37 cellular contexts compared by ENCODE assay signal in the genomic region with DNA sequence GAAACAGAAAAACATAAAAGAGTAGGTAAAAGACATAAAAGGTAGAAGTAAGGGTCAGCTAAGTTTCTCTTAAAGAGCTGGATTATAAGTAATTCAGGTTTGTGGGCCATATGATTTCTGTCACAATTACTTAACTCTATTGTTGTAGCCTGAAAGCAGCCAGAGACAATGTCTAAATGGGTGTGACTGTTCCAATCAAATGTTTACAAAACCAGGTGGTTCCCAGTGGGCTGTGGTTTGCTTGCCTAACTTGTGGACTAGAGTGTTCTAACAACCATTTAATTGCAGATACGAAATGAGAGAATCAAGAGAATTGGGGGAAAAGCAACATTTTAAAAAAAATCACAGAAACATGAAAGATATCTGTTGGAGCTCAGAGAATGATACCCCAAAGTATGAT. TPM values are rescaled to one million over a fixed set of nuclear protein-coding genes. Genes with fewer than 3 reads are reported as not detected.
"Had no signal": no experiment of that assay in that cellular context is flagged by ENCODE, and none has a peak within 500 bp of the region (broad histone marks: within the 10 kb centered on the region; RNA-seq: fewer than 3 reads in every experiment).

No MANE protein-coding gene starts in this region.

- H3K27ac Mint-ChIP-seq: activated CD4-positive, alpha-beta T cell treated with anti-CD3 and anti-CD28 coated beads for 36 hours; activated CD8-positive, alpha-beta T cell treated with anti-CD3 and anti-CD28 coated beads for 36 hours; activated naive CD8-positive, alpha-beta T cell; activated T-helper 17 cell treated with anti-CD3 and anti-CD28 coated beads, Interleukin-2, amount 50 U/mL, for 72 hours; dendritic cell treated with granulocyte-macrophage colony-stimulating factor and Interleukin-4, amounts not matched to agents 40 ng/mL and 50 ng/mL, for 4 days; endodermal cell had no signal

- H3K36me3 ChIP-seq: brain microvascular endothelial cell, esophagus squamous epithelium, gastroesophageal sphincter had no signal

- H3K36me3 Mint-ChIP-seq: activated naive CD8-positive, alpha-beta T cell had no signal

- H3K9me3 Mint-ChIP-seq: activated CD8-positive, alpha-beta T cell treated with anti-CD3 and anti-CD28 coated beads for 36 hours; activated T-cell treated with anti-CD3 and anti-CD28 coated beads, Interleukin-2, amount 50 U/mL, for 4 hours; central memory CD8-positive, alpha-beta T cell; dendritic cell treated with granulocyte-macrophage colony-stimulating factor and Interleukin-4, amounts not matched to agents 40 ng/mL and 50 ng/mL, for 4 days had no signal

- H3K4me3 ChIP-seq: coronary artery, dorsolateral prefrontal cortex, esophagus squamous epithelium, gastroesophageal sphincter had no signal

- H3K4me1 ChIP-seq: esophagus squamous epithelium, gastroesophageal sphincter had no signal

- DNase-seq: activated CD4-positive, alpha-beta T cell treated with anti-CD3 and anti-CD28 coated beads for 36 hours; activated CD4-positive, alpha-beta T cell treated with anti-CD3 and anti-CD28 coated beads, Interleukin-2, amount 50 U/mL, for 1 hour; activated CD4-positive, alpha-beta T cell treated with anti-CD3 and anti-CD28 coated beads, Interleukin-2, amount 50 U/mL, for 48 hours; activated CD4-positive, CD25-positive, alpha-beta regulatory T cell; activated CD4-positive, CD25-positive, alpha-beta regulatory T cell treated with anti-CD3 and anti-CD28 coated beads, Interleukin-2, amount 50 U/mL, for 72 hours; activated CD8-positive, alpha-beta memory T cell treated with anti-CD3 and anti-CD28 coated beads for 24 hours; activated CD8-positive, alpha-beta T cell treated with anti-CD3 and anti-CD28 coated beads for 36 hours; activated effector memory CD4-positive, alpha-beta T cell treated with Interleukin-2 at 50 U/mL for 16 hours; activated gamma-delta T cell treated with Interleukin-2 at 50 U/mL for 16 hours; activated naive CD4-positive, alpha-beta T cell treated with anti-CD3 and anti-CD28 coated beads, Interleukin-2, amount 50 U/mL, for 16 hours; activated naive CD4-positive, alpha-beta T cell treated with Interleukin-2 at 50 U/mL for 16 hours; activated T-cell treated with anti-CD3 and anti-CD28 coated beads, Interleukin-2, amount 50 U/mL, for 4 hours; amniotic stem cell; anterior cingulate cortex; brain microvascular endothelial cell; dorsolateral prefrontal cortex; effector memory CD4-positive, alpha-beta T cell; endodermal cell; erythroblast; esophagus squamous epithelium; foreskin melanocyte; T-helper 2 cell had no signal

- H3K4me1 Mint-ChIP-seq: activated CD4-positive, alpha-beta T cell treated with anti-CD3 and anti-CD28 coated beads for 36 hours; activated T-helper 17 cell treated with anti-CD3 and anti-CD28 coated beads, Interleukin-2, amount 50 U/mL, for 72 hours; central memory CD8-positive, alpha-beta T cell had no signal

- H3K27me3 ChIP-seq: brain microvascular endothelial cell, esophagus squamous epithelium had no signal

- H3K9me3 ChIP-seq: esophagus squamous epithelium, gastroesophageal sphincter had no signal

- H3K27ac ChIP-seq: brain microvascular endothelial cell, coronary artery, dorsolateral prefrontal cortex, esophagus squamous epithelium, gastroesophageal sphincter had no signal

- H3K4me3 Mint-ChIP-seq: activated CD4-positive, alpha-beta T cell treated with anti-CD3 and anti-CD28 coated beads for 36 hours; activated CD8-positive, alpha-beta T cell treated with anti-CD3 and anti-CD28 coated beads for 36 hours; activated naive CD8-positive, alpha-beta T cell; activated T-cell treated with anti-CD3 and anti-CD28 coated beads, Interleukin-2, amount 50 U/mL, for 4 hours; activated T-helper 17 cell treated with anti-CD3 and anti-CD28 coated beads, Interleukin-2, amount 50 U/mL, for 72 hours; central memory CD8-positive, alpha-beta T cell; dendritic cell treated with granulocyte-macrophage colony-stimulating factor and Interleukin-4, amounts not matched to agents 40 ng/mL and 50 ng/mL, for 4 days; endodermal cell had no signal

- H3K27me3 Mint-ChIP-seq: dendritic cell treated with granulocyte-macrophage colony-stimulating factor and Interleukin-4, amounts not matched to agents 40 ng/mL and 50 ng/mL, for 4 days had no signal

RNA-seq across cellular contexts. Expression of a gene that starts 22.6 kb away (rescaled TPM):
- total RNA-seq: activated CD4-positive, alpha-beta T cell treated with anti-CD3 and anti-CD28 coated beads for 36 hours; activated CD8-positive, alpha-beta T cell treated with anti-CD3 and anti-CD28 coated beads for 36 hours; activated T-cell treated with anti-CD3 and anti-CD28 coated beads, Interleukin-2, amount 50 U/mL, for 4 hours; activated T-helper 17 cell treated with anti-CD3 and anti-CD28 coated beads, Interleukin-2, amount 50 U/mL, for 72 hours; astrocyte; bronchial epithelial cell; cardiac septum; cerebellum; dorsolateral prefrontal cortex; endodermal cell; esophagus squamous epithelium; fibroblast of lung; fibroblast of villous mesenchyme; gastroesophageal sphincter; glomerular endothelial cell; T-helper 1 cell treated with Interleukin-12 subunit alpha and Interleukin-12 subunit beta and Interleukin-4 antibody, amounts not matched to agents 30 ng/mL and 1 ng/mL, for 36 hours had no signal
- polyA plus RNA-seq: adipose tissue, fibroblast of lung had no signal

RNA-seq across cellular contexts. Expression of a gene that starts 29.2 kb away (rescaled TPM):
- total RNA-seq: activated CD4-positive, alpha-beta T cell treated with anti-CD3 and anti-CD28 coated beads for 36 hours; activated CD8-positive, alpha-beta T cell treated with anti-CD3 and anti-CD28 coated beads for 36 hours; activated T-cell treated with anti-CD3 and anti-CD28 coated beads, Interleukin-2, amount 50 U/mL, for 4 hours; activated T-helper 17 cell treated with anti-CD3 and anti-CD28 coated beads, Interleukin-2, amount 50 U/mL, for 72 hours; astrocyte; bronchial epithelial cell; cardiac septum; cerebellum; dorsolateral prefrontal cortex; endodermal cell; esophagus squamous epithelium; fibroblast of lung; fibroblast of villous mesenchyme; gastroesophageal sphincter; glomerular endothelial cell; T-helper 1 cell treated with Interleukin-12 subunit alpha and Interleukin-12 subunit beta and Interleukin-4 antibody, amounts not matched to agents 30 ng/mL and 1 ng/mL, for 36 hours had no signal
- polyA plus RNA-seq: adipose tissue, fibroblast of lung had no signal
